2 cellular contexts compared by ENCODE assay signal in the genomic region with DNA sequence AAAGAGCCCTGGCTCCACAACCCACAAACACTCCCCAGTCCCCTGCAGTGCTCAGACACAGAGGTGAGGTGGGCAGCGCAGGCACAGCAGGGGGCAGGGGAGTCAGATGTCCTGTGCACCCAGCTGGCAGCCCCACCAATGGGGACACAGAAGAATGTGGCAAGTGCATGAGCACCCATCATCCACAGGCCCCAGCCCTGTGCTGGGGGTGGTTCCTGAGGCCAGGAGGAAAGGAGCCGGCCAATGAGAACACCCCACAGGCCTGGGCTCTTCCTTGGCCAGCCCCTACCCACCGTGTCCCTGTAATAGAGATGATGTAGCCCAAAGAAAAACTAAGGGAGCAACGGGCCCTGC.
TF ChIP-seq lines count a peak whose summit lies in the region.

No MANE protein-coding gene starts in this region.

TF ChIP-seq in A549, 52 proteins besides CTCF, POLR2A, EP300 and RAD21 (continued from another document):
- TF ChIP-seq FOSB (CRISPR knock-in tag; IDR thresholded peaks at IDR 0.05) (no peak), BHLHE40 (IDR thresholded peaks at IDR 0.05; ENCODE audit: low read depth, low read length) (no peak), ESRRA (IDR thresholded peaks at IDR 0.05; ENCODE audit: borderline replicate concordance, low read length) (no peak), HOXA7 (CRISPR knock-in tag; IDR thresholded peaks at IDR 0.05) (no peak), SREBF2 (IDR thresholded peaks at IDR 0.05) (no peak), RNF2 (IDR thresholded peaks at IDR 0.05; ENCODE audit: borderline replicate concordance, low read depth) (no peak), ZSCAN20 (CRISPR knock-in tag; IDR thresholded peaks at IDR 0.05) (no peak), CBX2 (IDR thresholded peaks at IDR 0.05; ENCODE audit: borderline replicate concordance, low read depth) (no peak), PHF8 (IDR thresholded peaks at IDR 0.05; ENCODE audit: borderline replicate concordance, low read depth) (no peak), NR3C1 (IDR thresholded peaks at IDR 0.05) (no peak)
- TF ChIP-seq, protein P1, sequence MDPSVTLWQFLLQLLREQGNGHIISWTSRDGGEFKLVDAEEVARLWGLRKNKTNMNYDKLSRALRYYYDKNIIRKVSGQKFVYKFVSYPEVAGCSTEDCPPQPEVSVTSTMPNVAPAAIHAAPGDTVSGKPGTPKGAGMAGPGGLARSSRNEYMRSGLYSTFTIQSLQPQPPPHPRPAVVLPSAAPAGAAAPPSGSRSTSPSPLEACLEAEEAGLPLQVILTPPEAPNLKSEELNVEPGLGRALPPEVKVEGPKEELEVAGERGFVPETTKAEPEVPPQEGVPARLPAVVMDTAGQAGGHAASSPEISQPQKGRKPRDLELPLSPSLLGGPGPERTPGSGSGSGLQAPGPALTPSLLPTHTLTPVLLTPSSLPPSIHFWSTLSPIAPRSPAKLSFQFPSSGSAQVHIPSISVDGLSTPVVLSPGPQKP (IDR thresholded peaks at IDR 0.05; ENCODE audit: low read depth, low read length): no peak
- TF ChIP-seq, protein P2, sequence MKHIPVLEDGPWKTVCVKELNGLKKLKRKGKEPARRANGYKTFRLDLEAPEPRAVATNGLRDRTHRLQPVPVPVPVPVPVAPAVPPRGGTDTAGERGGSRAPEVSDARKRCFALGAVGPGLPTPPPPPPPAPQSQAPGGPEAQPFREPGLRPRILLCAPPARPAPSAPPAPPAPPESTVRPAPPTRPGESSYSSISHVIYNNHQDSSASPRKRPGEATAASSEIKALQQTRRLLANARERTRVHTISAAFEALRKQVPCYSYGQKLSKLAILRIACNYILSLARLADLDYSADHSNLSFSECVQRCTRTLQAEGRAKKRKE (CRISPR knock-in tag; IDR thresholded peaks at IDR 0.05; ENCODE audit: low read depth): no peak
- TF ChIP-seq, protein P3, sequence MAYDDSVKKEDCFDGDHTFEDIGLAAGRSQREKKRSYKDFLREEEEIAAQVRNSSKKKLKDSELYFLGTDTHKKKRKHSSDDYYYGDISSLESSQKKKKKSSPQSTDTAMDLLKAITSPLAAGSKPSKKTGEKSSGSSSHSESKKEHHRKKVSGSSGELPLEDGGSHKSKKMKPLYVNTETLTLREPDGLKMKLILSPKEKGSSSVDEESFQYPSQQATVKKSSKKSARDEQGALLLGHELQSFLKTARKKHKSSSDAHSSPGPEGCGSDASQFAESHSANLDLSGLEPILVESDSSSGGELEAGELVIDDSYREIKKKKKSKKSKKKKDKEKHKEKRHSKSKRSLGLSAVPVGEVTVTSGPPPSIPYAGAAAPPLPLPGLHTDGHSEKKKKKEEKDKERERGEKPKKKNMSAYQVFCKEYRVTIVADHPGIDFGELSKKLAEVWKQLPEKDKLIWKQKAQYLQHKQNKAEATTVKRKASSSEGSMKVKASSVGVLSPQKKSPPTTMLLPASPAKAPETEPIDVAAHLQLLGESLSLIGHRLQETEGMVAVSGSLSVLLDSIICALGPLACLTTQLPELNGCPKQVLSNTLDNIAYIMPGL (CRISPR knock-in tag; IDR thresholded peaks at IDR 0.05; ENCODE audit: borderline replicate concordance): no peak
- TF ChIP-seq, protein P4, sequence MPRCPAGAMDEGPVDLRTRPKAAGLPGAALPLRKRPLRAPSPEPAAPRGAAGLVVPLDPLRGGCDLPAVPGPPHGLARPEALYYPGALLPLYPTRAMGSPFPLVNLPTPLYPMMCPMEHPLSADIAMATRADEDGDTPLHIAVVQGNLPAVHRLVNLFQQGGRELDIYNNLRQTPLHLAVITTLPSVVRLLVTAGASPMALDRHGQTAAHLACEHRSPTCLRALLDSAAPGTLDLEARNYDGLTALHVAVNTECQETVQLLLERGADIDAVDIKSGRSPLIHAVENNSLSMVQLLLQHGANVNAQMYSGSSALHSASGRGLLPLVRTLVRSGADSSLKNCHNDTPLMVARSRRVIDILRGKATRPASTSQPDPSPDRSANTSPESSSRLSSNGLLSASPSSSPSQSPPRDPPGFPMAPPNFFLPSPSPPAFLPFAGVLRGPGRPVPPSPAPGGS (IDR thresholded peaks at IDR 0.05): no peak

TF ChIP-seq in WTC11, 78 proteins besides CTCF, POLR2A, EP300 and RAD21 (continued from another document):
- TF ChIP-seq, protein P5, sequence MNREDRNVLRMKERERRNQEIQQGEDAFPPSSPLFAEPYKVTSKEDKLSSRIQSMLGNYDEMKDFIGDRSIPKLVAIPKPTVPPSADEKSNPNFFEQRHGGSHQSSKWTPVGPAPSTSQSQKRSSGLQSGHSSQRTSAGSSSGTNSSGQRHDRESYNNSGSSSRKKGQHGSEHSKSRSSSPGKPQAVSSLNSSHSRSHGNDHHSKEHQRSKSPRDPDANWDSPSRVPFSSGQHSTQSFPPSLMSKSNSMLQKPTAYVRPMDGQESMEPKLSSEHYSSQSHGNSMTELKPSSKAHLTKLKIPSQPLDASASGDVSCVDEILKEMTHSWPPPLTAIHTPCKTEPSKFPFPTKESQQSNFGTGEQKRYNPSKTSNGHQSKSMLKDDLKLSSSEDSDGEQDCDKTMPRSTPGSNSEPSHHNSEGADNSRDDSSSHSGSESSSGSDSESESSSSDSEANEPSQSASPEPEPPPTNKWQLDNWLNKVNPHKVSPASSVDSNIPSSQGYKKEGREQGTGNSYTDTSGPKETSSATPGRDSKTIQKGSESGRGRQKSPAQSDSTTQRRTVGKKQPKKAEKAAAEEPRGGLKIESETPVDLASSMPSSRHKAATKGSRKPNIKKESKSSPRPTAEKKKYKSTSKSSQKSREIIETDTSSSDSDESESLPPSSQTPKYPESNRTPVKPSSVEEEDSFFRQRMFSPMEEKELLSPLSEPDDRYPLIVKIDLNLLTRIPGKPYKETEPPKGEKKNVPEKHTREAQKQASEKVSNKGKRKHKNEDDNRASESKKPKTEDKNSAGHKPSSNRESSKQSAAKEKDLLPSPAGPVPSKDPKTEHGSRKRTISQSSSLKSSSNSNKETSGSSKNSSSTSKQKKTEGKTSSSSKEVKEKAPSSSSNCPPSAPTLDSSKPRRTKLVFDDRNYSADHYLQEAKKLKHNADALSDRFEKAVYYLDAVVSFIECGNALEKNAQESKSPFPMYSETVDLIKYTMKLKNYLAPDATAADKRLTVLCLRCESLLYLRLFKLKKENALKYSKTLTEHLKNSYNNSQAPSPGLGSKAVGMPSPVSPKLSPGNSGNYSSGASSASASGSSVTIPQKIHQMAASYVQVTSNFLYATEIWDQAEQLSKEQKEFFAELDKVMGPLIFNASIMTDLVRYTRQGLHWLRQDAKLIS (CRISPR knock-in tag; IDR thresholded peaks at IDR 0.05; ENCODE audit: borderline replicate concordance): no peak
- TF ChIP-seq, protein P6, sequence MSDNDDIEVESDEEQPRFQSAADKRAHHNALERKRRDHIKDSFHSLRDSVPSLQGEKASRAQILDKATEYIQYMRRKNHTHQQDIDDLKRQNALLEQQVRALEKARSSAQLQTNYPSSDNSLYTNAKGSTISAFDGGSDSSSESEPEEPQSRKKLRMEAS (CRISPR knock-in tag; IDR thresholded peaks at IDR 0.05): no peak
- TF ChIP-seq NR2C2 (CRISPR knock-in tag; IDR thresholded peaks at IDR 0.05) (no peak), ETV6 (CRISPR knock-in tag; IDR thresholded peaks at IDR 0.05) (no peak), ZNF423 (CRISPR knock-in tag; IDR thresholded peaks at IDR 0.05) (no peak), RORB (CRISPR knock-in tag; IDR thresholded peaks at IDR 0.05) (no peak), CREB1 (CRISPR knock-in tag; IDR thresholded peaks at IDR 0.05) (no peak)
- TF ChIP-seq, protein P7, sequence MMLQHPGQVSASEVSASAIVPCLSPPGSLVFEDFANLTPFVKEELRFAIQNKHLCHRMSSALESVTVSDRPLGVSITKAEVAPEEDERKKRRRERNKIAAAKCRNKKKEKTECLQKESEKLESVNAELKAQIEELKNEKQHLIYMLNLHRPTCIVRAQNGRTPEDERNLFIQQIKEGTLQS (CRISPR knock-in tag; conservative IDR thresholded peaks at IDR 0.05): no peak
- TF ChIP-seq, protein P3 (CRISPR knock-in tag; IDR thresholded peaks at IDR 0.05): no peak
TF ChIP-seq in WTC11: peak in this region for 0.
